Comparison of ENCODE assay signal across 18 cellular contexts in the genomic region with DNA sequence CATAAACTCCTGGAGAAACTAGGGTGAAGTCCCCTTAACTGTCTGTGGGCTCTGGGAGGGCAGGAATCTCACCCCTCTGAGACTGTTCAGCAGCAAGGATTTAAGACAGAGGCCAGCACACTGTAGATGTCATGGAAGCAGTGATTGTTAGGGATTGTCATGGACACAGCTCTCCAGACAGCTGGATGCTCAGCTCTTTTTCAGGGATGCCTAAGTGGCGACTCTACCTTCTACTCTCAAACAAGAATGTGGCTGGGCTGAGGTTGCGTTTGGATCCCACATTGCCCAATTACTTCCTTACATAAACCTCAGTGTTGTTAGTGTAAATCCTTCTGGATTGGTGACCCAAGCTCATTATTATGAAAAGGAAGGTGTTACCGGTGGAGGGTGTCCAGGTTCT.
DNase-seq lines count a peak whose midpoint lies in the region; ATAC-seq and TF ChIP-seq lines count a peak whose summit lies in the region.
"Had no signal": no experiment of that assay in that cellular context is flagged by ENCODE, and none has a peak within 500 bp of the region (broad histone marks: within the 10 kb centered on the region; RNA-seq: fewer than 3 reads in every experiment).

No MANE protein-coding gene starts in this region.

- H3K18ac ChIP-seq in mesenchymal stem cell (ENCODE audit: low read depth in 1 of 2, low read length in 2 of 2), result no peak overlapping the region

- no peak for TF ChIP-seq EP300 in suprapubic skin (IDR thresholded peaks at IDR 0.05)

- H3K4me2 ChIP-seq in mesenchymal stem cell (ENCODE audit: low read length, poor library complexity, severe bottlenecking), result no peak overlapping the region
- H3K4me2 ChIP-seq: A549, BLaER1 had no signal

- no peak overlapping the region for H2AK5ac ChIP-seq in mesenchymal stem cell (ENCODE audit: low read length, severe bottlenecking)

- no peak overlapping the region for H2BK12ac ChIP-seq in mesenchymal stem cell (ENCODE audit: low read length in 2 of 2)

- no peak overlapping the region for H2AFZ ChIP-seq in mesenchymal stem cell (ENCODE audit: low read depth, low read length)

- H2BK15ac ChIP-seq in mesenchymal stem cell (ENCODE audit: low read depth, poor library complexity, severe bottlenecking), result no peak overlapping the region

- no peak for TF ChIP-seq POLR2A in suprapubic skin (IDR thresholded peaks at IDR 0.05)

- H4K8ac ChIP-seq in mesenchymal stem cell (ENCODE audit: low read length), result no peak overlapping the region

- peak; percentile 49 for DNase-seq in NT2/D1 (ENCODE audit: low read depth, low spot score)
- peak; percentile 41 for DNase-seq in endodermal cell
- DNase-seq in mesenchymal stem cell, result peak; percentile 16
- no peak for DNase-seq in suprapubic skin (ENCODE audit: low spot score in 2 of 2)
- DNase-seq in activated naive CD8-positive, alpha-beta T cell treated with anti-CD3 and anti-CD28 coated beads, Interleukin-2, amount 50 U/mL, for 24 hours, result no peak
- DNase-seq: AML-193; CD4-positive, alpha-beta memory T cell; DMS153; DMS79; GOT3 had no signal

- H3K9me3 Mint-ChIP-seq in endodermal cell, result no peaks in the 10 kb centered on the region
- no peaks in the 10 kb centered on the region for H3K9me3 Mint-ChIP-seq in activated naive CD8-positive, alpha-beta T cell treated with anti-CD3 and anti-CD28 coated beads, Interleukin-2, amount 50 U/mL, for 24 hours

- H3K79me1 ChIP-seq in mesenchymal stem cell (replicated peaks; ENCODE audit: low read length, poor library complexity, severe bottlenecking), result no peaks in the 10 kb centered on the region

- no peak for ATAC-seq in HG02973 (IDR thresholded peaks at IDR 0.05; ENCODE audit: unreplicated experiment)
- no peak for ATAC-seq in activated naive CD8-positive, alpha-beta T cell treated with anti-CD3 and anti-CD28 coated beads, Interleukin-2, amount 50 U/mL, for 24 hours
- ATAC-seq in HG02798 (IDR thresholded peaks at IDR 0.05; ENCODE audit: poor library complexity, unreplicated experiment), result no peak
- ATAC-seq: A549, GM12878 had no signal

- no peaks in the 10 kb centered on the region for H3K36me3 Mint-ChIP-seq in endodermal cell (ENCODE audit: low read depth)
- no peaks in the 10 kb centered on the region for H3K36me3 Mint-ChIP-seq in activated naive CD8-positive, alpha-beta T cell treated with anti-CD3 and anti-CD28 coated beads, Interleukin-2, amount 50 U/mL, for 24 hours (ENCODE audit: low read depth)
- H3K36me3 Mint-ChIP-seq: CD14-positive monocyte; CD4-positive, alpha-beta memory T cell had no signal

- no peaks in the 10 kb centered on the region for H3K36me3 ChIP-seq in NT2/D1 (ENCODE audit: insufficient read depth, insufficient read length, low read length)
- no peaks in the 10 kb centered on the region for H3K36me3 ChIP-seq in endodermal cell (ENCODE audit: control insufficient read depth, insufficient read depth, low read length)
- no peaks in the 10 kb centered on the region for H3K36me3 ChIP-seq in mesenchymal stem cell (ENCODE audit: control insufficient read depth in 1 of 2, insufficient read depth in 2 of 2, low read depth in 1 of 2, low read length in 2 of 2)
- no peaks in the 10 kb centered on the region for H3K36me3 ChIP-seq in suprapubic skin
- H3K36me3 ChIP-seq: BLaER1, HAP-1 had no signal

- H2BK120ac ChIP-seq in mesenchymal stem cell (ENCODE audit: low read depth, low read length), result no peak overlapping the region

- H3K9me3 ChIP-seq in NT2/D1 (ENCODE audit: insufficient read depth, low read length) (no peaks in the 10 kb centered on the region), endodermal cell (ENCODE audit: control insufficient read depth, low read length) (no peaks in the 10 kb centered on the region), mesenchymal stem cell (ENCODE audit: control insufficient read depth, low read length) (peaks cover 24% of the 10 kb centered on the region), suprapubic skin (no peaks in the 10 kb centered on the region)
- H3K9me3 ChIP-seq: A549, BLaER1, HAP-1 had no signal

- no peak overlapping the region for H3K23ac ChIP-seq in mesenchymal stem cell (ENCODE audit: low read length in 2 of 2)

- H3K4me1 ChIP-seq in NT2/D1 (ENCODE audit: insufficient read depth, insufficient read length) (no peaks in the 10 kb centered on the region), endodermal cell (ENCODE audit: control insufficient read depth, insufficient read depth, low read length) (no peaks in the 10 kb centered on the region), mesenchymal stem cell (ENCODE audit: control insufficient read depth, insufficient read depth, low read depth, low read length) (no peaks in the 10 kb centered on the region), suprapubic skin (no peaks in the 10 kb centered on the region)
- H3K4me1 ChIP-seq: A549, BLaER1, HAP-1 had no signal

- no peak overlapping the region for H3K27ac Mint-ChIP-seq in endodermal cell
- no peak overlapping the region for H3K27ac Mint-ChIP-seq in activated naive CD8-positive, alpha-beta T cell treated with anti-CD3 and anti-CD28 coated beads, Interleukin-2, amount 50 U/mL, for 24 hours
- H3K27ac Mint-ChIP-seq: CD14-positive monocyte; CD4-positive, alpha-beta memory T cell had no signal

- H3K27me3 ChIP-seq in NT2/D1 (ENCODE audit: insufficient read depth, insufficient read length) (no peaks in the 10 kb centered on the region), endodermal cell (ENCODE audit: control insufficient read depth, insufficient read depth, low read length, poor library complexity, severe bottlenecking) (no peaks in the 10 kb centered on the region), mesenchymal stem cell (ENCODE audit: control insufficient read depth in 1 of 2, insufficient read depth in 1 of 2, low read length in 2 of 2) (no peaks in the 10 kb centered on the region), suprapubic skin (no peaks in the 10 kb centered on the region)
- H3K27me3 ChIP-seq: BLaER1 had no signal

- H3K27me3 Mint-ChIP-seq in endodermal cell (ENCODE audit: insufficient read depth), result no peaks in the 10 kb centered on the region
- no peaks in the 10 kb centered on the region for H3K27me3 Mint-ChIP-seq in activated naive CD8-positive, alpha-beta T cell treated with anti-CD3 and anti-CD28 coated beads, Interleukin-2, amount 50 U/mL, for 24 hours
- H3K27me3 Mint-ChIP-seq: CD4-positive, alpha-beta memory T cell had no signal

- H3K4ac ChIP-seq in mesenchymal stem cell (ENCODE audit: low read depth in 1 of 2, low read length in 2 of 2), result no peak overlapping the region

- no peak overlapping the region for H3K14ac ChIP-seq in mesenchymal stem cell (ENCODE audit: low read length in 2 of 2)

- H3K27ac ChIP-seq in endodermal cell (ENCODE audit: low read depth, low read length) (no peak overlapping the region), mesenchymal stem cell (ENCODE audit: low read length, poor library complexity, severe bottlenecking) (no peak overlapping the region), suprapubic skin (no peak overlapping the region)
- H3K27ac ChIP-seq: A549, BLaER1, HL-60 had no signal

- no peak overlapping the region for H2BK5ac ChIP-seq in mesenchymal stem cell (ENCODE audit: low read depth, low read length, poor library complexity, severe bottlenecking)

- no peaks in the 10 kb centered on the region for H3K4me1 Mint-ChIP-seq in endodermal cell
- H3K4me1 Mint-ChIP-seq in activated naive CD8-positive, alpha-beta T cell treated with anti-CD3 and anti-CD28 coated beads, Interleukin-2, amount 50 U/mL, for 24 hours, result no peaks in the 10 kb centered on the region
- H3K4me1 Mint-ChIP-seq: CD14-positive monocyte; CD4-positive, alpha-beta memory T cell had no signal

- H3K4me3 Mint-ChIP-seq in endodermal cell, result no peak overlapping the region
- no peak overlapping the region for H3K4me3 Mint-ChIP-seq in activated naive CD8-positive, alpha-beta T cell treated with anti-CD3 and anti-CD28 coated beads, Interleukin-2, amount 50 U/mL, for 24 hours
- H3K4me3 Mint-ChIP-seq: CD14-positive monocyte; CD4-positive, alpha-beta memory T cell had no signal

- H3K4me3 ChIP-seq in NT2/D1 (ENCODE audit: insufficient read length, low read depth) (no peak overlapping the region), endodermal cell (ENCODE audit: low read length) (no peak overlapping the region), mesenchymal stem cell (ENCODE audit: insufficient read depth in 1 of 2, low read depth in 1 of 2, low read length in 2 of 2) (no peak overlapping the region), suprapubic skin (no peak overlapping the region)
- H3K4me3 ChIP-seq: A549, BLaER1, GM12878, HAP-1 had no signal

- H3K9ac ChIP-seq in NT2/D1 (ENCODE audit: insufficient read length, low read depth) (no peak overlapping the region), endodermal cell (ENCODE audit: extremely low read depth, low read length, poor library complexity, severe bottlenecking) (no peak overlapping the region), mesenchymal stem cell (ENCODE audit: low read length) (no peak overlapping the region)
- H3K9ac ChIP-seq: BLaER1 had no signal

- 100% methylated on average over 1 of the region's 3 CpGs; no CpG with 5 or more reads in 1 of the 2 experiments for WGBS in endodermal cell (ENCODE audit: insufficient coverage in 1 of 2, insufficient read length in 1 of 2), 2 experiments
- WGBS in mesenchymal stem cell, result 73% methylated on average over 1 of the region's 3 CpGs
- 93% methylated on average over 3 of the region's 3 CpGs for WGBS in suprapubic skin

- H4K91ac ChIP-seq in mesenchymal stem cell (ENCODE audit: low read length), result no peak overlapping the region

- TF ChIP-seq CTCF in endodermal cell (conservative IDR thresholded peaks at IDR 0.05) (no peak), suprapubic skin (IDR thresholded peaks at IDR 0.05) (no peak)

Comparison
In these comparisons a context has a peak if more than half of its experiments do, and no peak if none do; other contexts are left out.
1. DNase-seq: peak in NT2/D1 (single experiment), endodermal cell (single experiment) and mesenchymal stem cell (single experiment); none in suprapubic skin (0 of 2) and activated naive CD8-positive, alpha-beta T cell treated with anti-CD3 and anti-CD28 coated beads, Interleukin-2, amount 50 U/mL, for 24 hours (single experiment).